Comparison of ENCODE assay signal across 17 cellular contexts in the genomic region with DNA sequence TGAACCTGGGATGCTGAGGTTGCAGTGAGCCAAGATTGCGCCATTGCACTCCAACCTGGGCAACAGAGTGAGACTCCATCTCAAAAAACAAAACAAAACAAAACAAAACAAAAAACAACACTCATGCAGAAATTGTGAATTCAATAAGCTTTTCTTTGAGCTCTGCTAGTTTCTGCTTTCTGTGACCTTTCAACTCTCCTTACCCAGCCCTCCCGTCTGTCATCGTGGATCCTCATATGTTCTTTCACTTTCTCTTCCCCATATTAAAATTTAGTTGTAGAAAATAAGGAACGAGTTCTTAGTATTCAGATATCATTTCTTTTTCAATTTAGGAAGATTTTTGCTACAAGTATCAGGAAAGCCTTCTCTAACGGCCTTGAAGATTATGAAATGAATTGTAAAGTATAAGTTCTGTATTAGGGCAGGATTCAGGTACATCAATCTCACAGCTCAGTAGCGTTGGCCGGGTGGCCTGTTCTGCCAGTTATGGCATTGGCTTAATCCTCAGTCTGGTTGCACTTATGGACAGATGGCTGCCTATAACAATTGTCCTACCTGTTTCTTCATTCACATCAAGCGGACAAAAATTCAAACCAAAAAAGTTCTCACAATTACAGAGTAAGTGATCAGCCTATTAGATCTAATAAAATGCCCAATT.
"Had no signal": no experiment of that assay in that cellular context is flagged by ENCODE, and none has a peak within 500 bp of the region (broad histone marks: within the 10 kb centered on the region; RNA-seq: fewer than 3 reads in every experiment).

No MANE protein-coding gene starts in this region.

- DNase-seq: activated CD4-positive, alpha-beta T cell treated with anti-CD3 and anti-CD28 coated beads for 48 hours; activated CD8-positive, alpha-beta memory T cell treated with anti-CD3 and anti-CD28 coated beads, Interleukin-2, amount 50 U/mL, for 48 hours; activated CD8-positive, alpha-beta T cell treated with anti-CD3 and anti-CD28 coated beads, Interleukin-2, amount 10 ng/mL, durations not matched to agents 7 days and 5 days; activated gamma-delta T cell treated with Interleukin-2 at 50 U/mL for 16 hours; activated T-cell treated with anti-CD3 and anti-CD28 coated beads, Interleukin-2, amount 50 U/mL, for 72 hours; amniotic stem cell; caudate nucleus; heart right ventricle; sigmoid colon; stimulated activated CD4-positive, alpha-beta T cell treated with anti-CD3 and anti-CD28 coated beads, Interleukin-1b, Interleukin-23, amount 100 ng/mL, for 48 hours; stimulated activated naive CD8-positive, alpha-beta T cell treated with anti-CD3 and anti-CD28 coated beads, Interleukin-15, amount 100 ng/mL, for 72 hours; testis; upper lobe of left lung had no signal

- H3K36me3 ChIP-seq: gastroesophageal sphincter, heart right ventricle, sigmoid colon, upper lobe of left lung had no signal

- H3K27me3 ChIP-seq: gastroesophageal sphincter, heart right ventricle, sigmoid colon, testis, upper lobe of left lung had no signal

- H3K9me3 ChIP-seq: gastroesophageal sphincter, heart right ventricle, sigmoid colon, testis, upper lobe of left lung had no signal

- H3K27ac ChIP-seq: gastroesophageal sphincter, heart right ventricle, sigmoid colon, testis, upper lobe of left lung had no signal

- H3K36me3 Mint-ChIP-seq: activated naive CD8-positive, alpha-beta T cell; WTC11 had no signal

- H3K4me3 ChIP-seq: gastroesophageal sphincter, heart right ventricle, sigmoid colon, testis, upper lobe of left lung had no signal

- H3K27me3 Mint-ChIP-seq: stimulated activated naive CD8-positive, alpha-beta T cell treated with anti-CD3 and anti-CD28 coated beads, Interleukin-15, amount 100 ng/mL, for 72 hours had no signal

- H3K9me3 Mint-ChIP-seq: stimulated activated naive CD8-positive, alpha-beta T cell treated with anti-CD3 and anti-CD28 coated beads, Interleukin-15, amount 100 ng/mL, for 72 hours had no signal

- H3K4me1 Mint-ChIP-seq: neural crest cell; stimulated activated naive CD8-positive, alpha-beta T cell treated with anti-CD3 and anti-CD28 coated beads, Interleukin-15, amount 100 ng/mL, for 72 hours had no signal

- H3K4me1 ChIP-seq: gastroesophageal sphincter, heart right ventricle, sigmoid colon, testis, upper lobe of left lung had no signal

- ATAC-seq: activated CD8-positive, alpha-beta T cell treated with anti-CD3 and anti-CD28 coated beads, Interleukin-2, amount 10 ng/mL, durations not matched to agents 7 days and 5 days; activated T-cell treated with anti-CD3 and anti-CD28 coated beads, Interleukin-2, amount 50 U/mL, for 72 hours; gastroesophageal sphincter; heart right ventricle; stimulated activated naive CD8-positive, alpha-beta T cell treated with anti-CD3 and anti-CD28 coated beads, Interleukin-15, amount 100 ng/mL, for 72 hours had no signal

- H3K27ac Mint-ChIP-seq: activated CD8-positive, alpha-beta T cell treated with anti-CD3 and anti-CD28 coated beads, Interleukin-2, amount 10 ng/mL, durations not matched to agents 7 days and 5 days; activated naive CD8-positive, alpha-beta T cell; activated T-cell treated with anti-CD3 and anti-CD28 coated beads, Interleukin-2, amount 50 U/mL, for 72 hours; stimulated activated naive CD8-positive, alpha-beta T cell treated with anti-CD3 and anti-CD28 coated beads, Interleukin-15, amount 100 ng/mL, for 72 hours; WTC11 had no signal

- H3K4me3 Mint-ChIP-seq: activated CD8-positive, alpha-beta T cell treated with anti-CD3 and anti-CD28 coated beads, Interleukin-2, amount 10 ng/mL, durations not matched to agents 7 days and 5 days; activated naive CD8-positive, alpha-beta T cell; activated T-cell treated with anti-CD3 and anti-CD28 coated beads, Interleukin-2, amount 50 U/mL, for 72 hours; neural crest cell; stimulated activated naive CD8-positive, alpha-beta T cell treated with anti-CD3 and anti-CD28 coated beads, Interleukin-15, amount 100 ng/mL, for 72 hours; WTC11 had no signal
